1 cellular context compared by ENCODE assay signal in genomic region chr15:69979269-69979668, GRCh38.
TF ChIP-seq lines count a peak whose summit lies in the region.

No MANE protein-coding gene starts in this region.

TF ChIP-seq in HCT116, 20 proteins besides CTCF, POLR2A, EP300 and RAD21 (continued from another document):
- TF ChIP-seq, protein P1, sequence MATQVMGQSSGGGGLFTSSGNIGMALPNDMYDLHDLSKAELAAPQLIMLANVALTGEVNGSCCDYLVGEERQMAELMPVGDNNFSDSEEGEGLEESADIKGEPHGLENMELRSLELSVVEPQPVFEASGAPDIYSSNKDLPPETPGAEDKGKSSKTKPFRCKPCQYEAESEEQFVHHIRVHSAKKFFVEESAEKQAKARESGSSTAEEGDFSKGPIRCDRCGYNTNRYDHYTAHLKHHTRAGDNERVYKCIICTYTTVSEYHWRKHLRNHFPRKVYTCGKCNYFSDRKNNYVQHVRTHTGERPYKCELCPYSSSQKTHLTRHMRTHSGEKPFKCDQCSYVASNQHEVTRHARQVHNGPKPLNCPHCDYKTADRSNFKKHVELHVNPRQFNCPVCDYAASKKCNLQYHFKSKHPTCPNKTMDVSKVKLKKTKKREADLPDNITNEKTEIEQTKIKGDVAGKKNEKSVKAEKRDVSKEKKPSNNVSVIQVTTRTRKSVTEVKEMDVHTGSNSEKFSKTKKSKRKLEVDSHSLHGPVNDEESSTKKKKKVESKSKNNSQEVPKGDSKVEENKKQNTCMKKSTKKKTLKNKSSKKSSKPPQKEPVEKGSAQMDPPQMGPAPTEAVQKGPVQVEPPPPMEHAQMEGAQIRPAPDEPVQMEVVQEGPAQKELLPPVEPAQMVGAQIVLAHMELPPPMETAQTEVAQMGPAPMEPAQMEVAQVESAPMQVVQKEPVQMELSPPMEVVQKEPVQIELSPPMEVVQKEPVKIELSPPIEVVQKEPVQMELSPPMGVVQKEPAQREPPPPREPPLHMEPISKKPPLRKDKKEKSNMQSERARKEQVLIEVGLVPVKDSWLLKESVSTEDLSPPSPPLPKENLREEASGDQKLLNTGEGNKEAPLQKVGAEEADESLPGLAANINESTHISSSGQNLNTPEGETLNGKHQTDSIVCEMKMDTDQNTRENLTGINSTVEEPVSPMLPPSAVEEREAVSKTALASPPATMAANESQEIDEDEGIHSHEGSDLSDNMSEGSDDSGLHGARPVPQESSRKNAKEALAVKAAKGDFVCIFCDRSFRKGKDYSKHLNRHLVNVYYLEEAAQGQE (IDR thresholded peaks at IDR 0.05; ENCODE audit: low read depth) = no peak
- TF ChIP-seq YY1 (IDR thresholded peaks at IDR 0.05; ENCODE audit: extremely low read depth, insufficient replicate concordance, low read depth, low read length) (no peak), EZH2 (IDR thresholded peaks at IDR 0.05) (no peak), SRF (IDR thresholded peaks at IDR 0.05; ENCODE audit: low read depth) (no peak)
TF ChIP-seq in HCT116: peak in this region for 0.
